In the genomic region with DNA sequence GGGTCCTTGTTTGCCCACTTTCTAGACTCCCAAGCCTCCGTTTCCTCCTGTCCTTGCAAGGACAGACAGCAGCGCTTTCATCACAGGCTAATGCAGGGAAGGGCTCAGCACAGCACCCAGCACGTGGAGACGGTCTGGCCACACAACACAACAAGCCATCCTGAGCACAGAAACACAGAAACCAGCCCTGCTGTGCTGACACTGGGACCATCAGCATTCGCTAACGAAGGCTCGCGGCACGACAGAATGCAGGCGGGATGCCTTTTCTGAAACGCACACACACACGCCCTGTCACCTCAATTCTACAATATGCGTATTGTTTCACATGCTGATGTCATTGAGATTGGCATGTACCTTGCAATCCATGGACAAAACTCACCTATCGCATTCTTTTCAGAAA, we compare ENCODE assay signal across 2 cellular contexts.
TF ChIP-seq lines count a peak whose summit lies in the region.

No MANE protein-coding gene starts in this region.

TF ChIP-seq in HCT116, 20 proteins besides CTCF, POLR2A, EP300 and RAD21:
- TF ChIP-seq FOSL1 (IDR thresholded peaks at IDR 0.05; ENCODE audit: low read depth): no peak
- no peak for TF ChIP-seq SP1 (IDR thresholded peaks at IDR 0.05; ENCODE audit: low read depth)
- TF ChIP-seq SIN3A (IDR thresholded peaks at IDR 0.05; ENCODE audit: low read depth): no peak
- TF ChIP-seq ZFX (IDR thresholded peaks at IDR 0.05): no peak
- TF ChIP-seq POLR2AphosphoS5 (IDR thresholded peaks at IDR 0.05; ENCODE audit: low read depth, low read length): no peak
- no peak for TF ChIP-seq EGR1 (IDR thresholded peaks at IDR 0.05; ENCODE audit: low read depth)
- TF ChIP-seq EZH2 (IDR thresholded peaks at IDR 0.05): no peak
- TF ChIP-seq JUND (IDR thresholded peaks at IDR 0.05): no peak
- TF ChIP-seq, protein P1, sequence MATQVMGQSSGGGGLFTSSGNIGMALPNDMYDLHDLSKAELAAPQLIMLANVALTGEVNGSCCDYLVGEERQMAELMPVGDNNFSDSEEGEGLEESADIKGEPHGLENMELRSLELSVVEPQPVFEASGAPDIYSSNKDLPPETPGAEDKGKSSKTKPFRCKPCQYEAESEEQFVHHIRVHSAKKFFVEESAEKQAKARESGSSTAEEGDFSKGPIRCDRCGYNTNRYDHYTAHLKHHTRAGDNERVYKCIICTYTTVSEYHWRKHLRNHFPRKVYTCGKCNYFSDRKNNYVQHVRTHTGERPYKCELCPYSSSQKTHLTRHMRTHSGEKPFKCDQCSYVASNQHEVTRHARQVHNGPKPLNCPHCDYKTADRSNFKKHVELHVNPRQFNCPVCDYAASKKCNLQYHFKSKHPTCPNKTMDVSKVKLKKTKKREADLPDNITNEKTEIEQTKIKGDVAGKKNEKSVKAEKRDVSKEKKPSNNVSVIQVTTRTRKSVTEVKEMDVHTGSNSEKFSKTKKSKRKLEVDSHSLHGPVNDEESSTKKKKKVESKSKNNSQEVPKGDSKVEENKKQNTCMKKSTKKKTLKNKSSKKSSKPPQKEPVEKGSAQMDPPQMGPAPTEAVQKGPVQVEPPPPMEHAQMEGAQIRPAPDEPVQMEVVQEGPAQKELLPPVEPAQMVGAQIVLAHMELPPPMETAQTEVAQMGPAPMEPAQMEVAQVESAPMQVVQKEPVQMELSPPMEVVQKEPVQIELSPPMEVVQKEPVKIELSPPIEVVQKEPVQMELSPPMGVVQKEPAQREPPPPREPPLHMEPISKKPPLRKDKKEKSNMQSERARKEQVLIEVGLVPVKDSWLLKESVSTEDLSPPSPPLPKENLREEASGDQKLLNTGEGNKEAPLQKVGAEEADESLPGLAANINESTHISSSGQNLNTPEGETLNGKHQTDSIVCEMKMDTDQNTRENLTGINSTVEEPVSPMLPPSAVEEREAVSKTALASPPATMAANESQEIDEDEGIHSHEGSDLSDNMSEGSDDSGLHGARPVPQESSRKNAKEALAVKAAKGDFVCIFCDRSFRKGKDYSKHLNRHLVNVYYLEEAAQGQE (IDR thresholded peaks at IDR 0.05; ENCODE audit: low read depth): no peak
- no peak for TF ChIP-seq SRF (IDR thresholded peaks at IDR 0.05; ENCODE audit: low read depth)
- TF ChIP-seq ZNF274 (IDR thresholded peaks at IDR 0.05; ENCODE audit: low read depth, low read length): no peak
- no peak for TF ChIP-seq EZH2phosphoT487 (IDR thresholded peaks at IDR 0.05; ENCODE audit: borderline replicate concordance)
- no peak for TF ChIP-seq TCF7L2 (IDR thresholded peaks at IDR 0.05; ENCODE audit: borderline replicate concordance, extremely low read depth, insufficient read depth, insufficient read length)
- TF ChIP-seq, protein P2, sequence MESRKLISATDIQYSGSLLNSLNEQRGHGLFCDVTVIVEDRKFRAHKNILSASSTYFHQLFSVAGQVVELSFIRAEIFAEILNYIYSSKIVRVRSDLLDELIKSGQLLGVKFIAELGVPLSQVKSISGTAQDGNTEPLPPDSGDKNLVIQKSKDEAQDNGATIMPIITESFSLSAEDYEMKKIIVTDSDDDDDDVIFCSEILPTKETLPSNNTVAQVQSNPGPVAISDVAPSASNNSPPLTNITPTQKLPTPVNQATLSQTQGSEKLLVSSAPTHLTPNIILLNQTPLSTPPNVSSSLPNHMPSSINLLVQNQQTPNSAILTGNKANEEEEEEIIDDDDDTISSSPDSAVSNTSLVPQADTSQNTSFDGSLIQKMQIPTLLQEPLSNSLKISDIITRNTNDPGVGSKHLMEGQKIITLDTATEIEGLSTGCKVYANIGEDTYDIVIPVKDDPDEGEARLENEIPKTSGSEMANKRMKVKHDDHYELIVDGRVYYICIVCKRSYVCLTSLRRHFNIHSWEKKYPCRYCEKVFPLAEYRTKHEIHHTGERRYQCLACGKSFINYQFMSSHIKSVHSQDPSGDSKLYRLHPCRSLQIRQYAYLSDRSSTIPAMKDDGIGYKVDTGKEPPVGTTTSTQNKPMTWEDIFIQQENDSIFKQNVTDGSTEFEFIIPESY (IDR thresholded peaks at IDR 0.05; ENCODE audit: extremely low read depth, insufficient replicate concordance, low read length): no peak
- TF ChIP-seq, protein P3, sequence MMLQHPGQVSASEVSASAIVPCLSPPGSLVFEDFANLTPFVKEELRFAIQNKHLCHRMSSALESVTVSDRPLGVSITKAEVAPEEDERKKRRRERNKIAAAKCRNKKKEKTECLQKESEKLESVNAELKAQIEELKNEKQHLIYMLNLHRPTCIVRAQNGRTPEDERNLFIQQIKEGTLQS (IDR thresholded peaks at IDR 0.05): no peak
- TF ChIP-seq YY1 (IDR thresholded peaks at IDR 0.05; ENCODE audit: extremely low read depth, insufficient replicate concordance, low read depth, low read length): no peak
- no peak for TF ChIP-seq CBX3 (IDR thresholded peaks at IDR 0.05; ENCODE audit: low read depth)
- no peak for TF ChIP-seq ELF1 (IDR thresholded peaks at IDR 0.05; ENCODE audit: borderline replicate concordance, low read depth)

TF ChIP-seq in K562, 482 proteins besides CTCF, POLR2A, EP300 and RAD21 (continues in another document):
- TF ChIP-seq, protein P2 (CRISPR knock-in tag; IDR thresholded peaks at IDR 0.05): peak; percentile 99
- TF ChIP-seq CBFA2T3 (IDR thresholded peaks at IDR 0.05): no peak
- 0 out of 2 replicates have a peak, but pooled peaks have one; percentile 24 for TF ChIP-seq POLR2G (IDR thresholded peaks at IDR 0.05; ENCODE audit: low read depth, low read length)
- no peak for TF ChIP-seq CCAR2 (IDR thresholded peaks at IDR 0.05; ENCODE audit: low read depth, low read length)
- no peak for TF ChIP-seq GTF2F1 (IDR thresholded peaks at IDR 0.05; ENCODE audit: low read depth, low read length)
- no peak for TF ChIP-seq ZNF232 (CRISPR knock-in tag; IDR thresholded peaks at IDR 0.05)
- no peak for TF ChIP-seq PHTF2 (CRISPR knock-in tag; IDR thresholded peaks at IDR 0.05)
- TF ChIP-seq NR2C2 (CRISPR knock-in tag; IDR thresholded peaks at IDR 0.05): no peak
- TF ChIP-seq NR2C2 (tag; IDR thresholded peaks at IDR 0.05): no peak
- TF ChIP-seq PHB2 (IDR thresholded peaks at IDR 0.05; ENCODE audit: low read depth): no peak
- TF ChIP-seq, protein P4, sequence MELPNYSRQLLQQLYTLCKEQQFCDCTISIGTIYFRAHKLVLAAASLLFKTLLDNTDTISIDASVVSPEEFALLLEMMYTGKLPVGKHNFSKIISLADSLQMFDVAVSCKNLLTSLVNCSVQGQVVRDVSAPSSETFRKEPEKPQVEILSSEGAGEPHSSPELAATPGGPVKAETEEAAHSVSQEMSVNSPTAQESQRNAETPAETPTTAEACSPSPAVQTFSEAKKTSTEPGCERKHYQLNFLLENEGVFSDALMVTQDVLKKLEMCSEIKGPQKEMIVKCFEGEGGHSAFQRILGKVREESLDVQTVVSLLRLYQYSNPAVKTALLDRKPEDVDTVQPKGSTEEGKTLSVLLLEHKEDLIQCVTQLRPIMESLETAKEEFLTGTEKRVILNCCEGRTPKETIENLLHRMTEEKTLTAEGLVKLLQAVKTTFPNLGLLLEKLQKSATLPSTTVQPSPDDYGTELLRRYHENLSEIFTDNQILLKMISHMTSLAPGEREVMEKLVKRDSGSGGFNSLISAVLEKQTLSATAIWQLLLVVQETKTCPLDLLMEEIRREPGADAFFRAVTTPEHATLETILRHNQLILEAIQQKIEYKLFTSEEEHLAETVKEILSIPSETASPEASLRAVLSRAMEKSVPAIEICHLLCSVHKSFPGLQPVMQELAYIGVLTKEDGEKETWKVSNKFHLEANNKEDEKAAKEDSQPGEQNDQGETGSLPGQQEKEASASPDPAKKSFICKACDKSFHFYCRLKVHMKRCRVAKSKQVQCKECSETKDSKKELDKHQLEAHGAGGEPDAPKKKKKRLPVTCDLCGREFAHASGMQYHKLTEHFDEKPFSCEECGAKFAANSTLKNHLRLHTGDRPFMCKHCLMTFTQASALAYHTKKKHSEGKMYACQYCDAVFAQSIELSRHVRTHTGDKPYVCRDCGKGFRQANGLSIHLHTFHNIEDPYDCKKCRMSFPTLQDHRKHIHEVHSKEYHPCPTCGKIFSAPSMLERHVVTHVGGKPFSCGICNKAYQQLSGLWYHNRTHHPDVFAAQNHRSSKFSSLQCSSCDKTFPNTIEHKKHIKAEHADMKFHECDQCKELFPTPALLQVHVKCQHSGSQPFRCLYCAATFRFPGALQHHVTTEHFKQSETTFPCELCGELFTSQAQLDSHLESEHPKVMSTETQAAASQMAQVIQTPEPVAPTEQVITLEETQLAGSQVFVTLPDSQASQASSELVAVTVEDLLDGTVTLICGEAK (IDR thresholded peaks at IDR 0.05): 0 out of 2 replicates have a peak, but pooled peaks have one; percentile 5
- TF ChIP-seq, protein P4 (CRISPR knock-in tag; IDR thresholded peaks at IDR 0.05): no peak
- no peak for TF ChIP-seq ZNF24 (IDR thresholded peaks at IDR 0.05)
- TF ChIP-seq, protein P5, sequence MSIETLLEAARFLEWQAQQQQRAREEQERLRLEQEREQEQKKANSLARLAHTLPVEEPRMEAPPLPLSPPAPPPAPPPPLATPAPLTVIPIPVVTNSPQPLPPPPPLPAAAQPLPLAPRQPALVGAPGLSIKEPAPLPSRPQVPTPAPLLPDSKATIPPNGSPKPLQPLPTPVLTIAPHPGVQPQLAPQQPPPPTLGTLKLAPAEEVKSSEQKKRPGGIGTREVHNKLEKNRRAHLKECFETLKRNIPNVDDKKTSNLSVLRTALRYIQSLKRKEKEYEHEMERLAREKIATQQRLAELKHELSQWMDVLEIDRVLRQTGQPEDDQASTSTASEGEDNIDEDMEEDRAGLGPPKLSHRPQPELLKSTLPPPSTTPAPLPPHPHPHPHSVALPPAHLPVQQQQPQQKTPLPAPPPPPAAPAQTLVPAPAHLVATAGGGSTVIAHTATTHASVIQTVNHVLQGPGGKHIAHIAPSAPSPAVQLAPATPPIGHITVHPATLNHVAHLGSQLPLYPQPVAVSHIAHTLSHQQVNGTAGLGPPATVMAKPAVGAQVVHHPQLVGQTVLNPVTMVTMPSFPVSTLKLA (conservative IDR thresholded peaks at IDR 0.05): peak in 1 of 2 experiments; percentile 16; a peak in 1 of 4 replicates
- no peak for TF ChIP-seq ZNF253 (CRISPR knock-in tag; conservative IDR thresholded peaks at IDR 0.05)
- TF ChIP-seq RBFOX2 (IDR thresholded peaks at IDR 0.05; ENCODE audit: low read depth, low read length): 0 out of 2 replicates have a peak, but pooled peaks have one; percentile 29
- TF ChIP-seq, protein P6, sequence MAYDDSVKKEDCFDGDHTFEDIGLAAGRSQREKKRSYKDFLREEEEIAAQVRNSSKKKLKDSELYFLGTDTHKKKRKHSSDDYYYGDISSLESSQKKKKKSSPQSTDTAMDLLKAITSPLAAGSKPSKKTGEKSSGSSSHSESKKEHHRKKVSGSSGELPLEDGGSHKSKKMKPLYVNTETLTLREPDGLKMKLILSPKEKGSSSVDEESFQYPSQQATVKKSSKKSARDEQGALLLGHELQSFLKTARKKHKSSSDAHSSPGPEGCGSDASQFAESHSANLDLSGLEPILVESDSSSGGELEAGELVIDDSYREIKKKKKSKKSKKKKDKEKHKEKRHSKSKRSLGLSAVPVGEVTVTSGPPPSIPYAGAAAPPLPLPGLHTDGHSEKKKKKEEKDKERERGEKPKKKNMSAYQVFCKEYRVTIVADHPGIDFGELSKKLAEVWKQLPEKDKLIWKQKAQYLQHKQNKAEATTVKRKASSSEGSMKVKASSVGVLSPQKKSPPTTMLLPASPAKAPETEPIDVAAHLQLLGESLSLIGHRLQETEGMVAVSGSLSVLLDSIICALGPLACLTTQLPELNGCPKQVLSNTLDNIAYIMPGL (CRISPR knock-in tag; IDR thresholded peaks at IDR 0.05): no peak
- peak; percentile 3 for TF ChIP-seq RBBP5 (IDR thresholded peaks at IDR 0.05; ENCODE audit: borderline replicate concordance, insufficient read depth, low read length, poor library complexity, severe bottlenecking)
- TF ChIP-seq TEAD2 (tag; IDR thresholded peaks at IDR 0.05): no peak
